In genomic region chr10:43032613-43033012, GRCh38 we compare ENCODE assay signal across 38 cellular contexts. TPM values are rescaled to one million over a fixed set of nuclear protein-coding genes. Genes with fewer than 3 reads are reported as not detected.
"Had no signal": no experiment of that assay in that cellular context is flagged by ENCODE, and none has a peak within 500 bp of the region (broad histone marks: within the 10 kb centered on the region; RNA-seq: fewer than 3 reads in every experiment).

No MANE protein-coding gene starts in this region.

- H3K27ac Mint-ChIP-seq: activated naive CD4-positive, alpha-beta T cell treated with anti-CD3 and anti-CD28 coated beads for 36 hours; activated naive CD4-positive, alpha-beta T cell treated with anti-CD3 and anti-CD28 coated beads, Interleukin-2, amount 10 ng/mL, durations not matched to agents 7 days and 5 days; activated naive CD4-positive, alpha-beta T cell treated with anti-CD3 and anti-CD28 coated beads, Interleukin-2, amount 50 U/mL, for 72 hours; activated naive CD8-positive, alpha-beta T cell; activated naive CD8-positive, alpha-beta T cell treated with anti-CD3 and anti-CD28 coated beads for 36 hours; activated naive CD8-positive, alpha-beta T cell treated with anti-CD3 and anti-CD28 coated beads, Interleukin-2, amount 10 ng/mL, durations not matched to agents 7 days and 5 days; activated naive CD8-positive, alpha-beta T cell treated with anti-CD3 and anti-CD28 coated beads, Interleukin-2, amount 50 U/mL, for 24 hours; activated T-cell treated with anti-CD3 and anti-CD28 coated beads, Interleukin-2, amount 50 U/mL, for 24 hours; activated T-cell treated with anti-CD3 and anti-CD28 coated beads, Interleukin-2, amount 50 U/mL, for 72 hours; activated T-helper 1 cell treated with anti-CD3 and anti-CD28 coated beads, Interleukin-12 subunit alpha, Interleukin-12 subunit beta, Interleukin-2, Interleukin-4 antibody, amounts not matched to agents 30 ng/mL and 10 ng/mL and 1 ng/mL, durations not matched to agents 14 hours and 24 hours and 36 hours; activated T-helper 17 cell treated with anti-CD3 and anti-CD28 coated beads, Interleukin-2, amount 50 U/mL, for 72 hours; activated T-helper 2 cell treated with anti-CD3 and anti-CD28 coated beads, Interferon-gamma antibody, Interleukin-2, Interleukin-4, amounts not matched to agents 10 μg/mL and 5 μg/mL and 100 μg/mL, durations not matched to agents 14 hours and 24 hours and 36 hours; brain had no signal

- H3K4me1 Mint-ChIP-seq: activated naive CD4-positive, alpha-beta T cell treated with anti-CD3 and anti-CD28 coated beads, Interleukin-2, amount 10 ng/mL, durations not matched to agents 7 days and 5 days; activated naive CD8-positive, alpha-beta T cell treated with anti-CD3 and anti-CD28 coated beads, Interleukin-2, amount 10 ng/mL, durations not matched to agents 7 days and 5 days; activated naive CD8-positive, alpha-beta T cell treated with anti-CD3 and anti-CD28 coated beads, Interleukin-2, amount 50 U/mL, for 24 hours; activated T-helper 17 cell treated with anti-CD3 and anti-CD28 coated beads, Interleukin-2, amount 50 U/mL, for 72 hours; brain; central memory CD8-positive, alpha-beta T cell had no signal

- H3K27ac ChIP-seq: adrenal gland, ascending aorta, body of pancreas, brain microvascular endothelial cell, breast epithelium, cardiac muscle cell had no signal

- H3K27me3 Mint-ChIP-seq: activated naive CD4-positive, alpha-beta T cell treated with anti-CD3 and anti-CD28 coated beads, Interleukin-2, amount 10 ng/mL, durations not matched to agents 7 days and 5 days; activated naive CD8-positive, alpha-beta T cell treated with anti-CD3 and anti-CD28 coated beads for 36 hours had no signal

- H3K27me3 ChIP-seq: adrenal gland, ascending aorta, body of pancreas, brain microvascular endothelial cell, breast epithelium, cardiac muscle cell had no signal

- DNase-seq: activated effector memory CD4-positive, alpha-beta T cell treated with anti-CD3 and anti-CD28 coated beads, Interleukin-2, amount 50 U/mL, for 16 hours; activated effector memory CD4-positive, alpha-beta T cell treated with Interleukin-2 at 50 U/mL for 16 hours; activated gamma-delta T cell; activated gamma-delta T cell treated with Interleukin-2 at 50 U/mL for 16 hours; activated naive CD4-positive, alpha-beta T cell; activated naive CD4-positive, alpha-beta T cell treated with anti-CD3 and anti-CD28 coated beads for 36 hours; activated naive CD4-positive, alpha-beta T cell treated with anti-CD3 and anti-CD28 coated beads, Interleukin-2, amount 10 ng/mL, durations not matched to agents 7 days and 5 days; activated naive CD4-positive, alpha-beta T cell treated with Interleukin-2 at 50 U/mL for 16 hours; activated naive CD8-positive, alpha-beta T cell treated with anti-CD3 and anti-CD28 coated beads for 36 hours; activated naive CD8-positive, alpha-beta T cell treated with anti-CD3 and anti-CD28 coated beads, Interleukin-2, amount 10 ng/mL, durations not matched to agents 7 days and 5 days; activated naive CD8-positive, alpha-beta T cell treated with anti-CD3 and anti-CD28 coated beads, Interleukin-2, amount 50 U/mL, for 24 hours; activated T-cell treated with anti-CD3 and anti-CD28 coated beads, Interleukin-2, amount 50 U/mL, for 1 hour; activated T-cell treated with anti-CD3 and anti-CD28 coated beads, Interleukin-2, amount 50 U/mL, for 24 hours; activated T-cell treated with anti-CD3 and anti-CD28 coated beads, Interleukin-2, amount 50 U/mL, for 4 hours; activated T-cell treated with anti-CD3 and anti-CD28 coated beads, Interleukin-2, amount 50 U/mL, for 48 hours; activated T-cell treated with anti-CD3 and anti-CD28 coated beads, Interleukin-2, amount 50 U/mL, for 72 hours; adrenal gland; amniotic stem cell; amygdala; anterior cingulate cortex; aorta; body of pancreas; brain microvascular endothelial cell; caudate nucleus; central memory CD4-positive, alpha-beta T cell; cerebellar nuclear complex had no signal

- FAIRE-seq: astrocyte, bronchial epithelial cell had no signal

- H3K36me3 Mint-ChIP-seq: activated naive CD4-positive, alpha-beta T cell treated with anti-CD3 and anti-CD28 coated beads, Interleukin-2, amount 10 ng/mL, durations not matched to agents 7 days and 5 days; activated naive CD8-positive, alpha-beta T cell treated with anti-CD3 and anti-CD28 coated beads for 36 hours; brain had no signal

- H3K4me3 Mint-ChIP-seq: activated naive CD4-positive, alpha-beta T cell treated with anti-CD3 and anti-CD28 coated beads for 36 hours; activated naive CD4-positive, alpha-beta T cell treated with anti-CD3 and anti-CD28 coated beads, Interleukin-2, amount 10 ng/mL, durations not matched to agents 7 days and 5 days; activated naive CD8-positive, alpha-beta T cell; activated naive CD8-positive, alpha-beta T cell treated with anti-CD3 and anti-CD28 coated beads for 36 hours; activated naive CD8-positive, alpha-beta T cell treated with anti-CD3 and anti-CD28 coated beads, Interleukin-2, amount 10 ng/mL, durations not matched to agents 7 days and 5 days; activated naive CD8-positive, alpha-beta T cell treated with anti-CD3 and anti-CD28 coated beads, Interleukin-2, amount 50 U/mL, for 24 hours; activated T-cell treated with anti-CD3 and anti-CD28 coated beads, Interleukin-2, amount 50 U/mL, for 24 hours; activated T-cell treated with anti-CD3 and anti-CD28 coated beads, Interleukin-2, amount 50 U/mL, for 4 hours; activated T-cell treated with anti-CD3 and anti-CD28 coated beads, Interleukin-2, amount 50 U/mL, for 72 hours; activated T-helper 1 cell treated with anti-CD3 and anti-CD28 coated beads, Interleukin-12 subunit alpha, Interleukin-12 subunit beta, Interleukin-2, Interleukin-4 antibody, amounts not matched to agents 30 ng/mL and 10 ng/mL and 1 ng/mL, durations not matched to agents 14 hours and 24 hours and 36 hours; activated T-helper 17 cell treated with anti-CD3 and anti-CD28 coated beads, Interleukin-2, amount 50 U/mL, for 72 hours; brain; central memory CD8-positive, alpha-beta T cell had no signal

- H3K36me3 ChIP-seq: adrenal gland, ascending aorta, brain microvascular endothelial cell, breast epithelium, cardiac muscle cell had no signal

- H3K9me3 ChIP-seq: adrenal gland had no signal

- H3K4me1 ChIP-seq: adrenal gland, ascending aorta, body of pancreas, breast epithelium had no signal

- H3K4me3 ChIP-seq: adrenal gland, ascending aorta, body of pancreas, breast epithelium, cardiac muscle cell had no signal

- ATAC-seq: activated naive CD4-positive, alpha-beta T cell treated with anti-CD3 and anti-CD28 coated beads, Interleukin-2, amount 50 U/mL, for 72 hours; activated naive CD8-positive, alpha-beta T cell treated with anti-CD3 and anti-CD28 coated beads, Interleukin-2, amount 50 U/mL, for 24 hours; activated T-cell treated with anti-CD3 and anti-CD28 coated beads, Interleukin-2, amount 50 U/mL, for 4 hours; activated T-cell treated with anti-CD3 and anti-CD28 coated beads, Interleukin-2, amount 50 U/mL, for 72 hours; activated T-helper 17 cell treated with anti-CD3 and anti-CD28 coated beads, Interleukin-2, amount 50 U/mL, for 72 hours; body of pancreas had no signal

RNA-seq across cellular contexts. Expression of gene RET, which starts 44.3 kb away (rescaled TPM):
- total RNA-seq: activated naive CD8-positive, alpha-beta T cell treated with anti-CD3 and anti-CD28 coated beads for 36 hours; ascending aorta had no signal
- polyA plus RNA-seq: cardiac muscle cell had no signal
